In genomic region chr4:112109455-112110425, GRCh38 we compare ENCODE assay signal across 8 cellular contexts. TPM values are rescaled to one million over a fixed set of nuclear protein-coding genes. Genes with fewer than 3 reads are reported as not detected.
A peak's percentile ranks its signal among the peaks of the same experiment; 100 is the strongest.
DNase-seq lines count a peak whose midpoint lies in the region; ATAC-seq, FAIRE-seq and TF ChIP-seq lines count a peak whose summit lies in the region.

No MANE protein-coding gene starts in this region.

- no peak for FAIRE-seq in urothelium cell line (lab: Jason Lieb, UNC)

- POLR2A ChIA-PET in RWPE1 (lab: Yijun Ruan, JAX; ENCODE audit: low non-redundant PET), result no interaction called here

- TF ChIP-seq CTCF in RWPE1 (conservative IDR thresholded peaks at IDR 0.05; ENCODE audit: low read depth), result no peak

- ATAC-seq in GM21447 (IDR thresholded peaks at IDR 0.05; ENCODE audit: unreplicated experiment), result peak; percentile 72

- peaks cover 23% of the 10 kb centered on the region for H3K4me1 ChIP-seq in ACC112 (ENCODE audit: control insufficient read depth, insufficient read depth, low read length, unreplicated experiment)

- H2AFZ ChIP-seq in ACC112 (ENCODE audit: low read length, unreplicated experiment), result peak overlapping the region; percentile 70

- H3K79me2 ChIP-seq in ACC112 (ENCODE audit: control insufficient read depth, insufficient read depth, low read length, unreplicated experiment), result no peaks in the 10 kb centered on the region

- CTCF ChIA-PET in RWPE1 (lab: Yijun Ruan, JAX), result interaction anchor here (0.6 to 1.5 kb wide), 4 partner anchors 37 to 175 kb away, joined by 3 to 5 read pairs (median 3); no protein-coding TSS in a partner anchor

- no peaks in the 10 kb centered on the region for H3K27me3 ChIP-seq in ACC112 (ENCODE audit: insufficient read depth, low read length)

- H3K27ac ChIP-seq in ACC112 (ENCODE audit: low read depth, low read length) (no peak overlapping the region), RWPE1 (no peak overlapping the region)

- H3K4me3 ChIP-seq in ACC112 (ENCODE audit: low read depth, low read length), result peak overlapping the region; percentile 31; the same call in 1 of the 2 replicates

- peak; percentile 55 for DNase-seq in M059J (ENCODE audit: low read depth)
- DNase-seq in dermis microvascular lymphatic vessel endothelial cell (ENCODE audit: low read depth in 2 of 2), result peak; percentile 33 to 84
- DNase-seq in RWPE1 (ENCODE audit: low spot score), result no peak
- no peak for DNase-seq in NCI-H526 (lab: John Stamatoyannopoulos, UW)
- DNase-seq in urothelium cell line (ENCODE audit: low spot score), result no peak
- no peak for DNase-seq in COLO668 (lab: John Stamatoyannopoulos, UW; ENCODE audit: unreplicated experiment)

- no peaks in the 10 kb centered on the region for H3K36me3 ChIP-seq in ACC112 (ENCODE audit: insufficient read depth, low read length)

RNA-seq across cellular contexts. Expression of gene FAM241A, which starts 35.5 kb away (rescaled TPM):
- not detected in 2 replicates for total RNA-seq in M059J (2014; rRNA removed; shearing (Covaris generic))
- total RNA-seq in dermis microvascular lymphatic vessel endothelial cell, result 9.0 and 10.3 TPM in 2 replicates

Comparison
In these comparisons a context has a peak if more than half of its experiments do, and no peak if none do; other contexts are left out.
1. DNase-seq: peak in M059J (single experiment) and dermis microvascular lymphatic vessel endothelial cell (2 of 2); none in RWPE1 (single experiment), NCI-H526 (0 of 2), urothelium cell line (single experiment) and COLO668 (single experiment).